ENCODE assay signal across 1 cellular context in genomic region chr1:205396972-205397616, GRCh38.
TF ChIP-seq lines count a peak whose summit lies in the region.

No MANE protein-coding gene starts in this region.

TF ChIP-seq in K562, 482 proteins besides CTCF, POLR2A, EP300 and RAD21 (continued from another document and continues in another):
- TF ChIP-seq JUN (IDR thresholded peaks at IDR 0.05; ENCODE audit: borderline replicate concordance, low read depth, low read length) (peak; percentile 24; the same call in 1 of the 2 replicates), JUN (CRISPR knock-in tag; IDR thresholded peaks at IDR 0.05; ENCODE audit: borderline replicate concordance) (no peak), EWSR1 (IDR thresholded peaks at IDR 0.05; ENCODE audit: borderline replicate concordance, low read depth, partially characterized antibody) (no peak), CEBPG (CRISPR knock-in tag; IDR thresholded peaks at IDR 0.05) (no peak), CEBPG (tag; conservative IDR thresholded peaks at IDR 0.05 in 1 of 2, IDR thresholded peaks at IDR 0.05 in 1 of 2) (peak in 1 of 2 experiments; percentile 88; a peak in 3 of 4 replicates), EHMT2 (IDR thresholded peaks at IDR 0.05) (no peak), ZFX (CRISPR knock-in tag; IDR thresholded peaks at IDR 0.05) (no peak), PPARD (CRISPR knock-in tag; IDR thresholded peaks at IDR 0.05) (no peak), JUND (IDR thresholded peaks at IDR 0.05; ENCODE audit: borderline replicate concordance, low read depth, low read length) (peak; percentile 47; the same call in 1 of the 2 replicates), JUND (tag; IDR thresholded peaks at IDR 0.05; ENCODE audit: borderline replicate concordance, low read depth, low read length) (no peak), UBTF (IDR thresholded peaks at IDR 0.05; ENCODE audit: borderline replicate concordance in 1 of 2, low read depth in 2 of 2, low read length in 2 of 2) (no peak), CC2D1A (IDR thresholded peaks at IDR 0.05) (peak; percentile 57), E2F8 (IDR thresholded peaks at IDR 0.05; ENCODE audit: low read depth, partially characterized antibody) (no peak), BDP1 (IDR thresholded peaks at IDR 0.05; ENCODE audit: insufficient read depth, insufficient read length) (no peak), HEY1 (CRISPR knock-in tag; IDR thresholded peaks at IDR 0.05; ENCODE audit: borderline replicate concordance) (no peak), ZSCAN32 (CRISPR knock-in tag; IDR thresholded peaks at IDR 0.05) (0 out of 2 replicates have a peak, but pooled peaks have one; percentile 20), MCM3 (IDR thresholded peaks at IDR 0.05) (no peak), ATF3 (IDR thresholded peaks at IDR 0.05) (peak; percentile 40; the same call in 1 of the 2 replicates), ATF3 (CRISPR knock-in tag; conservative IDR thresholded peaks at IDR 0.05) (no peak), SMC3 (conservative IDR thresholded peaks at IDR 0.05; ENCODE audit: insufficient read depth, low read depth, low read length) (peak; percentile 89), ZNF384 (IDR thresholded peaks at IDR 0.05; ENCODE audit: low read depth, low read length) (peak; percentile 73), RB1 (IDR thresholded peaks at IDR 0.05; ENCODE audit: low read depth) (peak; percentile 75; the same call in 1 of the 2 replicates), ARID2 (IDR thresholded peaks at IDR 0.05) (peak; percentile 91), SP2 (IDR thresholded peaks at IDR 0.05; ENCODE audit: extremely low read depth, low read depth, low read length, poor library complexity, severe bottlenecking) (no peak), MTA2 (IDR thresholded peaks at IDR 0.05; ENCODE audit: low read depth) (no peak), RBFOX2 (IDR thresholded peaks at IDR 0.05; ENCODE audit: low read depth, low read length) (no peak), CHD4 (IDR thresholded peaks at IDR 0.05; ENCODE audit: insufficient read depth, insufficient replicate concordance, low read depth, low read length, poor library complexity, severe bottlenecking) (no peak), ZNF583 (CRISPR knock-in tag; IDR thresholded peaks at IDR 0.05) (no peak), ATF1 (CRISPR knock-in tag; IDR thresholded peaks at IDR 0.05) (no peak), ATF1 (tag; IDR thresholded peaks at IDR 0.05) (0 out of 2 replicates have a peak, but pooled peaks have one; percentile 21), SNRNP70 (optimal IDR thresholded peaks at IDR 0.05; ENCODE audit: low read depth, low read length) (no peak), WHSC1 (IDR thresholded peaks at IDR 0.05; ENCODE audit: low read length) (no peak), RBM34 (IDR thresholded peaks at IDR 0.05; ENCODE audit: borderline replicate concordance, insufficient read depth, low read length) (no peak), RAD51 (IDR thresholded peaks at IDR 0.05; ENCODE audit: borderline replicate concordance, low read depth) (no peak)
- TF ChIP-seq, protein P1, sequence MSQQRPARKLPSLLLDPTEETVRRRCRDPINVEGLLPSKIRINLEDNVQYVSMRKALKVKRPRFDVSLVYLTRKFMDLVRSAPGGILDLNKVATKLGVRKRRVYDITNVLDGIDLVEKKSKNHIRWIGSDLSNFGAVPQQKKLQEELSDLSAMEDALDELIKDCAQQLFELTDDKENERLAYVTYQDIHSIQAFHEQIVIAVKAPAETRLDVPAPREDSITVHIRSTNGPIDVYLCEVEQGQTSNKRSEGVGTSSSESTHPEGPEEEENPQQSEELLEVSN (IDR thresholded peaks at IDR 0.05; ENCODE audit: borderline replicate concordance in 1 of 2, extremely low read depth in 1 of 2, insufficient read depth in 1 of 2, insufficient read length in 1 of 2, low read depth in 1 of 2, low read length in 1 of 2, poor library complexity in 1 of 2, severe bottlenecking in 1 of 2): no peak
- TF ChIP-seq, protein P2, sequence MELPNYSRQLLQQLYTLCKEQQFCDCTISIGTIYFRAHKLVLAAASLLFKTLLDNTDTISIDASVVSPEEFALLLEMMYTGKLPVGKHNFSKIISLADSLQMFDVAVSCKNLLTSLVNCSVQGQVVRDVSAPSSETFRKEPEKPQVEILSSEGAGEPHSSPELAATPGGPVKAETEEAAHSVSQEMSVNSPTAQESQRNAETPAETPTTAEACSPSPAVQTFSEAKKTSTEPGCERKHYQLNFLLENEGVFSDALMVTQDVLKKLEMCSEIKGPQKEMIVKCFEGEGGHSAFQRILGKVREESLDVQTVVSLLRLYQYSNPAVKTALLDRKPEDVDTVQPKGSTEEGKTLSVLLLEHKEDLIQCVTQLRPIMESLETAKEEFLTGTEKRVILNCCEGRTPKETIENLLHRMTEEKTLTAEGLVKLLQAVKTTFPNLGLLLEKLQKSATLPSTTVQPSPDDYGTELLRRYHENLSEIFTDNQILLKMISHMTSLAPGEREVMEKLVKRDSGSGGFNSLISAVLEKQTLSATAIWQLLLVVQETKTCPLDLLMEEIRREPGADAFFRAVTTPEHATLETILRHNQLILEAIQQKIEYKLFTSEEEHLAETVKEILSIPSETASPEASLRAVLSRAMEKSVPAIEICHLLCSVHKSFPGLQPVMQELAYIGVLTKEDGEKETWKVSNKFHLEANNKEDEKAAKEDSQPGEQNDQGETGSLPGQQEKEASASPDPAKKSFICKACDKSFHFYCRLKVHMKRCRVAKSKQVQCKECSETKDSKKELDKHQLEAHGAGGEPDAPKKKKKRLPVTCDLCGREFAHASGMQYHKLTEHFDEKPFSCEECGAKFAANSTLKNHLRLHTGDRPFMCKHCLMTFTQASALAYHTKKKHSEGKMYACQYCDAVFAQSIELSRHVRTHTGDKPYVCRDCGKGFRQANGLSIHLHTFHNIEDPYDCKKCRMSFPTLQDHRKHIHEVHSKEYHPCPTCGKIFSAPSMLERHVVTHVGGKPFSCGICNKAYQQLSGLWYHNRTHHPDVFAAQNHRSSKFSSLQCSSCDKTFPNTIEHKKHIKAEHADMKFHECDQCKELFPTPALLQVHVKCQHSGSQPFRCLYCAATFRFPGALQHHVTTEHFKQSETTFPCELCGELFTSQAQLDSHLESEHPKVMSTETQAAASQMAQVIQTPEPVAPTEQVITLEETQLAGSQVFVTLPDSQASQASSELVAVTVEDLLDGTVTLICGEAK (IDR thresholded peaks at IDR 0.05): no peak
- TF ChIP-seq, protein P2 (CRISPR knock-in tag; IDR thresholded peaks at IDR 0.05): no peak
- TF ChIP-seq, protein P3, sequence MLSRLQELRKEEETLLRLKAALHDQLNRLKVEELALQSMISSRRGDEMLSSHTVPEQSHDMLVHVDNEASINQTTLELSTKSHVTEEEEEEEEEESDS (CRISPR knock-in tag; IDR thresholded peaks at IDR 0.05): no peak
- TF ChIP-seq, protein P4, sequence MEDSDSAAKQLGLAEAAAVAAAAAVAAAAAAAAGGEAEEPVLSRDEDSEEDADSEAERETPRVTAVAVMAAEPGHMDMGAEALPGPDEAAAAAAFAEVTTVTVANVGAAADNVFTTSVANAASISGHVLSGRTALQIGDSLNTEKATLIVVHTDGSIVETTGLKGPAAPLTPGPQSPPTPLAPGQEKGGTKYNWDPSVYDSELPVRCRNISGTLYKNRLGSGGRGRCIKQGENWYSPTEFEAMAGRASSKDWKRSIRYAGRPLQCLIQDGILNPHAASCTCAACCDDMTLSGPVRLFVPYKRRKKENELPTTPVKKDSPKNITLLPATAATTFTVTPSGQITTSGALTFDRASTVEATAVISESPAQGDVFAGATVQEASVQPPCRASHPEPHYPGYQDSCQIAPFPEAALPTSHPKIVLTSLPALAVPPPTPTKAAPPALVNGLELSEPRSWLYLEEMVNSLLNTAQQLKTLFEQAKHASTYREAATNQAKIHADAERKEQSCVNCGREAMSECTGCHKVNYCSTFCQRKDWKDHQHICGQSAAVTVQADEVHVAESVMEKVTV (CRISPR knock-in tag; IDR thresholded peaks at IDR 0.05): peak; percentile 85
